Comparison of ENCODE assay signal across 21 cellular contexts in genomic region chr20:32879538-32879937, GRCh38. TPM values are rescaled to one million over a fixed set of nuclear protein-coding genes. Genes with fewer than 3 reads are reported as not detected.
"Had no signal": no experiment of that assay in that cellular context is flagged by ENCODE, and none has a peak within 500 bp of the region (broad histone marks: within the 10 kb centered on the region; RNA-seq: fewer than 3 reads in every experiment).

No MANE protein-coding gene starts in this region.

- H3K36me3 ChIP-seq: MG63, SJCRH30 had no signal

- H3K27me3 ChIP-seq: MG63, SJCRH30 had no signal

- ATAC-seq: HepG2, SK-N-SH treated with all-trans-retinoic acid at 6 μM for 48 hours had no signal

- H3K4me3 ChIP-seq: MG63, SJCRH30 had no signal

- H3K9me3 ChIP-seq: MG63, SJCRH30 had no signal

- H3K27ac ChIP-seq: SJCRH30 had no signal

- DNase-seq: IMR-90, Karpas-422, KG1, MG63, NCI-H1092 treated with DMSO at 0.1 percent for 48 hours, NCI-H1436, NCI-H187, NCI-H2029, NCI-H2081 treated with DMSO at 0.1 percent for 48 hours, NCI-H2171, NCI-H226, NCI-H446, NCI-H510A, NCI-H524 treated with DMSO at 0.1 percent for 48 hours, NCI-H69, NCI-H774, RPMI8226, SHP77 treated with DMSO at 0.1 percent for 48 hours, SJCRH30 had no signal

RNA-seq across cellular contexts. Expression of gene EFCAB8, which starts 20.8 kb away (rescaled TPM):
- total RNA-seq: IMR-90 had no signal
- polyA plus RNA-seq: IMR-90 had no signal
